ENCODE assay signal across 11 cellular contexts in the genomic region with DNA sequence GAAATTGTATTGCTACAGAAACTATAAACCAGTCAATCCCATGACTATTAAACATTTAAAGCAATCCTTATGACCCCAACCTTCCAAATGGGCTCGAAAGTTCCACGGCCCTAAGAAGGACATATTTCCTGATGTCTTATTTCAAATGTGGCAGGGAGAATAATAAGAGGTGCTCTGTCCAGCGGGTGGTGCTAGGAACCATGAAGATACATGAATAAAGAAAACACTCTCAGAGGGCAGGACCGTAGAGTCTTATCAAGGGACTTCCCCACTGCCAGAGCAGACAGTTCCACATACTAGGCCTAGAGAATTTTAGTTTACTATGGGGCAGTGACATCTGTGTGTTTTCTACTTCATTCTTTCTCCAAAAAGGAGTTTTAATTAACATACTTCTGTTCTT.
DNase-seq lines count a peak whose midpoint lies in the region; ATAC-seq, FAIRE-seq and TF ChIP-seq lines count a peak whose summit lies in the region.
"Had no signal": no experiment of that assay in that cellular context is flagged by ENCODE, and none has a peak within 500 bp of the region (broad histone marks: within the 10 kb centered on the region; RNA-seq: fewer than 3 reads in every experiment).

No MANE protein-coding gene starts in this region.

- TF ChIP-seq CTCF in adrenal gland (IDR thresholded peaks at IDR 0.05): peak in 1 of 6 experiments; percentile 38
- peak; percentile 5 for TF ChIP-seq CTCF in kidney (IDR thresholded peaks at IDR 0.05; ENCODE audit: borderline replicate concordance, extremely low read depth, insufficient read depth)

- H3K27me3 ChIP-seq in adrenal gland: no peaks in the 10 kb centered on the region
- peaks cover 2% of the 10 kb centered on the region for H3K27me3 ChIP-seq in right cardiac atrium (ENCODE audit: control insufficient read depth, insufficient read depth)

- no peak for FAIRE-seq in kidney (lab: Jason Lieb, UNC)
- FAIRE-seq: G401.6 had no signal

- no peak overlapping the region for H3K9ac ChIP-seq in kidney (ENCODE audit: low read length in 2 of 2)

- TF ChIP-seq POLR2A in adrenal gland (IDR thresholded peaks at IDR 0.05): no peak

- H3K9me3 ChIP-seq in adrenal gland (replicated peaks in 1 of 3) (no peaks in the 10 kb centered on the region), kidney (ENCODE audit: control insufficient read depth in 1 of 2, low read length in 2 of 2) (no peaks in the 10 kb centered on the region), right cardiac atrium (ENCODE audit: control insufficient read depth, low read length) (no peaks in the 10 kb centered on the region)

- no peak overlapping the region for H3K4me3 ChIP-seq in adrenal gland
- H3K4me3 ChIP-seq in kidney (ENCODE audit: low read length in 2 of 2): no peak overlapping the region
- no peak overlapping the region for H3K4me3 ChIP-seq in right cardiac atrium (ENCODE audit: low read length)

- no peaks in the 10 kb centered on the region for H3K4me1 ChIP-seq in adrenal gland (replicated peaks in 1 of 2)
- H3K4me1 ChIP-seq in kidney (ENCODE audit: control insufficient read depth in 1 of 2, insufficient read depth in 1 of 2, low read depth in 1 of 2, low read length in 2 of 2): no peaks in the 10 kb centered on the region
- no peaks in the 10 kb centered on the region for H3K4me1 ChIP-seq in right cardiac atrium (ENCODE audit: control insufficient read depth, insufficient read depth, low read length)

- H3K27ac ChIP-seq in adrenal gland (no peak overlapping the region), kidney (ENCODE audit: low read depth in 2 of 2, low read length in 2 of 2) (no peak overlapping the region), right cardiac atrium (ENCODE audit: low read length) (no peak overlapping the region)

- intact Hi-C loops in adrenal gland (cut with DNase I) (loop anchor here in 1 of 2 donors (10.0 kb wide), 1 partner anchor 137 kb away; no protein-coding TSS in a partner anchor), kidney (cut with DNase I) (no loop called here), right cardiac atrium (cut with DNase I) (no loop called here), posterior cingulate gyrus (cut with DNase I) (no loop called here)

- 36 to 43% (median 43%) methylated on average over 4 of the region's 4 CpGs for WGBS in adrenal gland, 4 donors
- WGBS in right cardiac atrium: 47% methylated on average over 4 of the region's 4 CpGs

- ATAC-seq in right cardiac atrium: no peak
- ATAC-seq: Panc1 had no signal

- H3K36me3 ChIP-seq in adrenal gland (replicated peaks in 1 of 2) (no peaks in the 10 kb centered on the region), kidney (ENCODE audit: control insufficient read depth in 1 of 2, insufficient read depth in 2 of 2, low read length in 2 of 2) (no peaks in the 10 kb centered on the region)

- peak; percentile 75 for DNase-seq in D341Med (ENCODE audit: low spot score)
- DNase-seq in HT-29 (ENCODE audit: low spot score): peak; percentile 1
- peak; percentile 27 to 73 (median 29) for DNase-seq in adrenal gland
- no peak for DNase-seq in kidney
- DNase-seq in right cardiac atrium: no peak
- DNase-seq in activated CD4-positive, alpha-beta T cell treated with anti-CD3 and anti-CD28 coated beads for 48 hours: no peak
- DNase-seq in NCI-H2196 treated with DMSO at 0.1 percent for 48 hours (lab: John Stamatoyannopoulos, UW; ENCODE audit: unreplicated experiment): no peak
- no peak for DNase-seq in posterior cingulate gyrus
- DNase-seq: activated CD8-positive, alpha-beta memory T cell treated with anti-CD3 and anti-CD28 coated beads, Interleukin-2, amount 50 U/mL, for 4 hours had no signal

Comparison
In these comparisons a context has a peak if more than half of its experiments do, and no peak if none do; other contexts are left out.
1. DNase-seq: peak in D341Med (single experiment), HT-29 (single experiment) and adrenal gland (7 of 7); none in kidney (single experiment), right cardiac atrium (0 of 3), activated CD4-positive, alpha-beta T cell treated with anti-CD3 and anti-CD28 coated beads for 48 hours (single experiment), NCI-H2196 treated with DMSO at 0.1 percent for 48 hours (single experiment) and posterior cingulate gyrus (0 of 10).